In the genomic region with DNA sequence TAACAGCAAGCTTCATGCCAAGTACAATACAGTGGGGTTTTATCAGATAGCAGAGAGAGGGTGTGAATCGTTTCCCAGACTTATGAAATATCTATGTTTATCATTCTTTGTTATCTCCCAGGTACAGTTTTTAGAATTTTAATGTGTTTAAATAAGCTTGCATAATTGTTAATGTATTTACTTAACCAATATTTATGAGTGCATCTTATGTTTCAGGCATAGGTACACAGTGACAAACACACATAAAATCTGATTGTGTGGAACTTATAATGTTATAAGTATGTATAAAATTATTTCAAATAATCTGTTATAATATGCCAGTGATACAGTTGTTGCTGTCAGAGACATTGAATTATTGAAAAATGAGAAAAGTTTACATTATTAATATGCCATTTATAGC, we compare ENCODE assay signal across 28 cellular contexts.
"Had no signal": no experiment of that assay in that cellular context is flagged by ENCODE, and none has a peak within 500 bp of the region (broad histone marks: within the 10 kb centered on the region; RNA-seq: fewer than 3 reads in every experiment).

No MANE protein-coding gene starts in this region.

- H3K4me3 ChIP-seq: Peyer's patch had no signal

- H3K27ac ChIP-seq: brain microvascular endothelial cell, Peyer's patch had no signal

- DNase-seq: activated CD4-positive, alpha-beta T cell treated with anti-CD3 and anti-CD28 coated beads, Interleukin-2, amount 10 ng/mL, durations not matched to agents 24 days and 14 days; activated CD4-positive, alpha-beta T cell treated with anti-CD3 and anti-CD28 coated beads, Interleukin-2, amount 50 U/mL, for 4 hours; activated CD8-positive, alpha-beta T cell treated with anti-CD3 and anti-CD28 coated beads for 36 hours; activated effector memory CD4-positive, alpha-beta T cell treated with anti-CD3 and anti-CD28 coated beads, Interleukin-2, amount 50 U/mL, for 16 hours; activated naive CD4-positive, alpha-beta T cell; activated naive CD4-positive, alpha-beta T cell treated with anti-CD3 and anti-CD28 coated beads, Interleukin-2, amount 50 U/mL, for 16 hours; activated naive CD8-positive, alpha-beta T cell treated with anti-CD3 and anti-CD28 coated beads for 36 hours; activated T-cell treated with anti-CD3 and anti-CD28 coated beads, Interleukin-2, amount 50 U/mL, for 1 hour; activated T-cell treated with anti-CD3 and anti-CD28 coated beads, Interleukin-2, amount 50 U/mL, for 72 hours; amniotic stem cell; aorta; brain microvascular endothelial cell; central memory CD4-positive, alpha-beta T cell; Kasumi-1; KG1; MM.1S; NCI-H1694; NCI-H1930; NCI-H2081 treated with DMSO at 0.1 percent for 48 hours; NCI-H226; NCI-H446 treated with DMSO at 0.1 percent for 48 hours; NCI-H524; NCI-H774; Peyer's patch; RPMI8226; SIG-M5 had no signal

- H3K9me3 ChIP-seq: Peyer's patch had no signal

- H3K27me3 ChIP-seq: brain microvascular endothelial cell, Peyer's patch had no signal

- H3K4me1 ChIP-seq: Peyer's patch had no signal

- H3K36me3 ChIP-seq: brain microvascular endothelial cell, Peyer's patch had no signal

- ATAC-seq: activated CD8-positive, alpha-beta T cell treated with anti-CD3 and anti-CD28 coated beads for 36 hours; activated T-cell treated with anti-CD3 and anti-CD28 coated beads, Interleukin-2, amount 50 U/mL, for 72 hours; activated T-helper 17 cell treated with anti-CD3 and anti-CD28 coated beads, Interleukin-2, amount 50 U/mL, for 72 hours; Right ventricle myocardium inferior had no signal
